16 cellular contexts compared by ENCODE assay signal in genomic region chr15:60648928-60649679, GRCh38.
DNase-seq lines count a peak whose midpoint lies in the region; FAIRE-seq and TF ChIP-seq lines count a peak whose summit lies in the region.
"Had no signal": no experiment of that assay in that cellular context is flagged by ENCODE, and none has a peak within 500 bp of the region (broad histone marks: within the 10 kb centered on the region; RNA-seq: fewer than 3 reads in every experiment).

No MANE protein-coding gene starts in this region.

- TF ChIP-seq CTCF in GM12865 (IDR thresholded peaks at IDR 0.05; ENCODE audit: insufficient read depth, low read depth, low read length, missing control alignments), result no peak
- no peak for TF ChIP-seq CTCF in OCI-LY7 (conservative IDR thresholded peaks at IDR 0.05; ENCODE audit: low read length)

- POLR2A ChIA-PET in OCI-LY7 (lab: Charles Lee), result interaction anchor here (0.7 to 1.2 kb wide), 4 partner anchors 23 to 1744 kb away, joined by 3 to 4 read pairs (median 4); no protein-coding TSS in a partner anchor

- H3K27ac Mint-ChIP-seq in immature natural killer cell, result peak overlapping the region; percentile 71 to 94 (median 88)
- H3K27ac Mint-ChIP-seq: B cell; stimulated activated naive B cell treated with anti-CD40 and anti-IgM and Interleukin-4, amounts not matched to agents 10 μg/mL and 1 μg/mL and 100 μg/mL, for 72 hours had no signal

- H3F3A ChIP-seq in GM23248 (ENCODE audit: insufficient read depth), result no peaks in the 10 kb centered on the region

- 92 to 93% methylated on average over 7 of the region's 7 CpGs for WGBS in GM23248 (ENCODE audit: low coverage in 1 of 2, low lambda C conversion rate in 2 of 2, missing lambda C conversion rate in 2 of 2), 2 experiments

- no peaks in the 10 kb centered on the region for H3K36me3 Mint-ChIP-seq in immature natural killer cell
- H3K36me3 Mint-ChIP-seq: stimulated activated naive B cell treated with anti-CD40 and anti-IgM and Interleukin-4, amounts not matched to agents 10 μg/mL and 1 μg/mL and 100 μg/mL, for 72 hours had no signal

- H3K36me3 ChIP-seq in BLaER1 (no peaks in the 10 kb centered on the region), OCI-LY7 (ENCODE audit: insufficient read depth, low read length) (no peaks in the 10 kb centered on the region), GM23248 (ENCODE audit: low read depth) (no peaks in the 10 kb centered on the region)

- FAIRE-seq in frontal cortex (lab: Jason Lieb, UNC), result no peak

- H3K27ac ChIP-seq in BLaER1 (no peak overlapping the region), OCI-LY7 (ENCODE audit: low read depth, low read length, poor library complexity, severe bottlenecking) (no peak overlapping the region), GM23248 (no peak overlapping the region)

- H3K4me3 ChIP-seq in BLaER1, result no peak overlapping the region
- peak overlapping the region; percentile 40 for H3K4me3 ChIP-seq in GM12865 (ENCODE audit: low read depth, low read length)
- no peak overlapping the region for H3K4me3 ChIP-seq in OCI-LY7 (ENCODE audit: low read depth, low read length, poor library complexity, severe bottlenecking)
- H3K4me3 ChIP-seq in GM23248, result no peak overlapping the region

- peak; percentile 69 for DNase-seq in GM12865 (ENCODE audit: low read depth)
- DNase-seq in OCI-LY7 (ENCODE audit: low spot score), result no peak
- no peak for DNase-seq in immature natural killer cell
- no peak for DNase-seq in NOMO-1 (lab: John Stamatoyannopoulos, UW; ENCODE audit: unreplicated experiment in 2 of 2)
- no peak for DNase-seq in superior temporal gyrus (ENCODE audit: extremely low spot score)
- no peak for DNase-seq in GM23248
- no peak for DNase-seq in frontal cortex (ENCODE audit: low spot score in 2 of 2)
- DNase-seq: activated CD8-positive, alpha-beta memory T cell treated with anti-CD3 and anti-CD28 coated beads, Interleukin-2, amount 50 U/mL, for 48 hours; HCEC 1CT; mesendoderm; NCI-H2029 treated with DMSO at 0.1 percent for 48 hours; PC-3; stimulated activated naive B cell treated with anti-CD40 and anti-IgM and Interleukin-4, amounts not matched to agents 10 μg/mL and 1 μg/mL and 100 μg/mL, for 72 hours had no signal

- no peaks in the 10 kb centered on the region for H4K20me1 ChIP-seq in BLaER1
- H4K20me1 ChIP-seq in OCI-LY7 (ENCODE audit: insufficient read depth, low read length), result no peaks in the 10 kb centered on the region
- H4K20me1 ChIP-seq in GM23248 (ENCODE audit: insufficient read depth), result no peaks in the 10 kb centered on the region

- H3K9me3 ChIP-seq in BLaER1 (no peaks in the 10 kb centered on the region), OCI-LY7 (ENCODE audit: low read length) (no peaks in the 10 kb centered on the region), GM23248 (ENCODE audit: low read depth) (no peaks in the 10 kb centered on the region)

- H3K4me1 ChIP-seq in BLaER1 (peaks cover 36% of the 10 kb centered on the region), OCI-LY7 (ENCODE audit: insufficient read depth, low read length, poor library complexity, severe bottlenecking) (peaks cover 64% of the 10 kb centered on the region), GM23248 (ENCODE audit: insufficient read depth) (no peaks in the 10 kb centered on the region)

- peak overlapping the region; percentile 53 for H2AFZ ChIP-seq in OCI-LY7 (ENCODE audit: low read length)
- no peak overlapping the region for H2AFZ ChIP-seq in GM23248

- H3K9me2 ChIP-seq in OCI-LY7 (ENCODE audit: insufficient read depth, low read length), result no peaks in the 10 kb centered on the region
- H3K9me2 ChIP-seq in GM23248 (ENCODE audit: insufficient read depth), result no peaks in the 10 kb centered on the region

- peaks cover 41 to 49% of the 10 kb centered on the region in 2 donors for H3K4me1 Mint-ChIP-seq in immature natural killer cell

- H3K27me3 Mint-ChIP-seq in immature natural killer cell (ENCODE audit: low read depth in 3 of 3), result no peaks in the 10 kb centered on the region

- in situ Hi-C loops in GM23248 (cut with MboI), result no loop called here

- H3K9ac ChIP-seq in BLaER1 (no peak overlapping the region), GM23248 (no peak overlapping the region)

- intact Hi-C loops in OCI-LY7 (cut with micrococcal nuclease; ENCODE audit: unreplicated experiment), result no loop called here

- H3K27me3 ChIP-seq in BLaER1, result no peaks in the 10 kb centered on the region
- no peaks in the 10 kb centered on the region for H3K27me3 ChIP-seq in GM23248 (replicated peaks; ENCODE audit: insufficient read depth)

- CTCF ChIA-PET in OCI-LY7 (lab: Charles Lee; ENCODE audit: unreplicated experiment), result interaction anchor here (1.0 kb wide), 1 partner anchor 56 kb away, joined by 3 read pairs; no protein-coding TSS in a partner anchor

- peak overlapping the region; percentile 49 to 76 (median 72) for H3K4me3 Mint-ChIP-seq in immature natural killer cell
- H3K4me3 Mint-ChIP-seq: B cell; IgD-negative memory B cell; stimulated activated naive B cell treated with anti-CD40 and anti-IgM and Interleukin-4, amounts not matched to agents 10 μg/mL and 1 μg/mL and 100 μg/mL, for 72 hours had no signal

- no TSS peak for BruUV-seq in OCI-LY7 (replicated peaks; lab: Mats Ljungman, UMichigan)

- no peaks in the 10 kb centered on the region for H3K9me3 Mint-ChIP-seq in immature natural killer cell
- H3K9me3 Mint-ChIP-seq: IgD-negative memory B cell; stimulated activated naive B cell treated with anti-CD40 and anti-IgM and Interleukin-4, amounts not matched to agents 10 μg/mL and 1 μg/mL and 100 μg/mL, for 72 hours had no signal

- H3K79me2 ChIP-seq in OCI-LY7 (ENCODE audit: insufficient read depth, low read depth, low read length) (no peaks in the 10 kb centered on the region), GM23248 (ENCODE audit: insufficient read depth) (no peaks in the 10 kb centered on the region)

- H3K4me2 ChIP-seq in BLaER1, result peak overlapping the region; percentile 78
- peak overlapping the region; percentile 83 for H3K4me2 ChIP-seq in OCI-LY7 (ENCODE audit: low read length)
- no peak overlapping the region for H3K4me2 ChIP-seq in GM23248 (ENCODE audit: unreplicated experiment)
